In the genomic region with DNA sequence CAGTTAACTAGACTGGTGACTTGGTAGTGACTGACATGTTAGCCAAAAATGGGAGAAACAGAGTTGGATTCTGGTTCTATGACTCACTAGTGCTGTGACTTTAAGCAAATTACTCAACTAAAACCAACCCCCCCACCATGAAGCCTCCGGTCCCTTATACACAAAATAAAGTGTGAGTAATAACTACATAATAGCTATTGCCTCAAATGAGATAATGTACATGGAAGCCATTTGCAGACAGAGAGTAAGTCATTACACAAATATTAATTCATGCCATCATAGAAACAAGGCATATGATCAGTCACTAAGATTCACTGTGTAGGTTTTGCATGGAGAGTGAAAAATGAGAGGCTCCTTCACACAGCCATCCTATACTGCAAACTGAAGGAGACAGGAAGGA, we compare ENCODE assay signal across 11 cellular contexts.
A peak's percentile ranks its signal among the peaks of the same experiment; 100 is the strongest.
DNase-seq lines count a peak whose midpoint lies in the region; FAIRE-seq and TF ChIP-seq lines count a peak whose summit lies in the region.
"Had no signal": no experiment of that assay in that cellular context is flagged by ENCODE, and none has a peak within 500 bp of the region (broad histone marks: within the 10 kb centered on the region; RNA-seq: fewer than 3 reads in every experiment).

No MANE protein-coding gene starts in this region.

- H3K27ac ChIP-seq in keratinocyte (ENCODE audit: control insufficient read depth, insufficient read depth, low read length) (peak overlapping the region; percentile 85), mesendoderm (ENCODE audit: low read depth, low read length) (no peak overlapping the region), right atrium auricular region (no peak overlapping the region)
- H3K27ac ChIP-seq: HL-60 had no signal

- TF ChIP-seq CTCF in keratinocyte (optimal IDR thresholded peaks at IDR 0.05 in 1 of 3, IDR thresholded peaks at IDR 0.05 in 1 of 3, conservative IDR thresholded peaks at IDR 0.05 in 1 of 3; ENCODE audit: extremely low read depth in 1 of 3, insufficient read depth in 2 of 3, low read length in 3 of 3): no peak
- TF ChIP-seq CTCF in right atrium auricular region (IDR thresholded peaks at IDR 0.05): no peak

- H3K4me1 Mint-ChIP-seq in activated naive CD4-positive, alpha-beta T cell treated with anti-CD3 and anti-CD28 coated beads, Interleukin-2, amount 50 U/mL, for 24 hours: peaks cover 97% of the 10 kb centered on the region

- peak overlapping the region; percentile 66 for H2AFZ ChIP-seq in keratinocyte (ENCODE audit: control insufficient read depth, low read length)

- H3K36me3 ChIP-seq in keratinocyte (ENCODE audit: control insufficient read depth in 2 of 2, extremely low read depth in 1 of 2, insufficient read depth in 2 of 2, low read length in 2 of 2): no peaks in the 10 kb centered on the region
- H3K36me3 ChIP-seq in mesendoderm (ENCODE audit: control insufficient read depth, insufficient read depth, low read length): no peaks in the 10 kb centered on the region
- H3K36me3 ChIP-seq in right atrium auricular region: no peaks in the 10 kb centered on the region

- H4K5ac ChIP-seq in mesendoderm (ENCODE audit: low read length): no peak overlapping the region

- H3K23ac ChIP-seq in mesendoderm (ENCODE audit: low read length): no peak overlapping the region

- no peak overlapping the region for H3K4ac ChIP-seq in mesendoderm (ENCODE audit: low read depth, low read length)

- H3K79me2 ChIP-seq in keratinocyte (ENCODE audit: control insufficient read depth, insufficient read depth, low read length) (peaks cover 3% of the 10 kb centered on the region), mesendoderm (ENCODE audit: control insufficient read depth, insufficient read depth, low read length) (no peaks in the 10 kb centered on the region)

- H4K8ac ChIP-seq in mesendoderm (ENCODE audit: low read depth, low read length): no peak overlapping the region

- no peaks in the 10 kb centered on the region for H3K9me1 ChIP-seq in keratinocyte (ENCODE audit: control insufficient read depth, extremely low read depth, insufficient read depth, low read length)

- H3K4me3 Mint-ChIP-seq in activated naive CD4-positive, alpha-beta T cell treated with anti-CD3 and anti-CD28 coated beads, Interleukin-2, amount 50 U/mL, for 24 hours: peak overlapping the region; percentile 76
- H3K4me3 Mint-ChIP-seq: T-helper 1 cell treated with Interleukin-12 subunit alpha and Interleukin-12 subunit beta and Interleukin-4 antibody, amounts not matched to agents 30 μg/mL and 1 μg/mL, for 36 hours had no signal

- H3K56ac ChIP-seq in mesendoderm (ENCODE audit: low read length): no peak overlapping the region

- H3K9me3 ChIP-seq in keratinocyte (ENCODE audit: control insufficient read depth, low read depth, low read length) (no peaks in the 10 kb centered on the region), right atrium auricular region (no peaks in the 10 kb centered on the region)

- H3K18ac ChIP-seq in mesendoderm (ENCODE audit: low read length): no peak overlapping the region

- no peaks in the 10 kb centered on the region for H3K79me1 ChIP-seq in mesendoderm (ENCODE audit: low read length)

- peaks cover 41% of the 10 kb centered on the region for H3K36me3 Mint-ChIP-seq in activated naive CD4-positive, alpha-beta T cell treated with anti-CD3 and anti-CD28 coated beads, Interleukin-2, amount 50 U/mL, for 24 hours

- H2BK120ac ChIP-seq in mesendoderm (ENCODE audit: low read depth, low read length): no peak overlapping the region

- no peak overlapping the region for H2BK15ac ChIP-seq in mesendoderm (replicated peaks; ENCODE audit: low read depth)

- H3K27me3 Mint-ChIP-seq in activated naive CD4-positive, alpha-beta T cell treated with anti-CD3 and anti-CD28 coated beads, Interleukin-2, amount 50 U/mL, for 24 hours: no peaks in the 10 kb centered on the region

- dilution Hi-C loops in keratinocyte (cut with MboI; ENCODE audit: extremely low pct_ligation_motif_present, low sequenced_read_pairs): no loop called here

- no peaks in the 10 kb centered on the region for H4K20me1 ChIP-seq in keratinocyte (ENCODE audit: control insufficient read depth, extremely low read depth, insufficient read depth, low read length)

- H3K9me3 Mint-ChIP-seq in activated naive CD4-positive, alpha-beta T cell treated with anti-CD3 and anti-CD28 coated beads, Interleukin-2, amount 50 U/mL, for 24 hours: peaks cover 13% of the 10 kb centered on the region
- H3K9me3 Mint-ChIP-seq: T-helper 1 cell treated with Interleukin-12 subunit alpha and Interleukin-12 subunit beta and Interleukin-4 antibody, amounts not matched to agents 30 μg/mL and 1 μg/mL, for 36 hours had no signal

- peaks cover 22% of the 10 kb centered on the region for H3K4me1 ChIP-seq in keratinocyte (ENCODE audit: control insufficient read depth, extremely low read depth, insufficient read depth, low read length)
- H3K4me1 ChIP-seq in mesendoderm (ENCODE audit: control insufficient read depth, low read depth, low read length): no peaks in the 10 kb centered on the region
- peaks cover 0 to 18% of the 10 kb centered on the region in 2 donors for H3K4me1 ChIP-seq in right atrium auricular region

- H3K9ac ChIP-seq in keratinocyte (ENCODE audit: control insufficient read depth, extremely low read depth, insufficient read depth, low read length) (peak overlapping the region; percentile 22), mesendoderm (ENCODE audit: low read length) (no peak overlapping the region)

- DNase-seq in AG08396 (ENCODE audit: low spot score) (peak; percentile 48), HCEC 1CT (peak; percentile 98), keratinocyte (ENCODE audit: low read depth, low spot score) (peak; percentile 71), mesendoderm (no peak), COR-L47 (lab: John Stamatoyannopoulos, UW) (no peak), frontal cortex (ENCODE audit: low spot score in 2 of 2) (no peak), right atrium auricular region (ENCODE audit: low spot score) (no peak)
- DNase-seq: NCI-H2171 treated with DMSO at 0.1 percent for 48 hours had no signal

- peak overlapping the region; percentile 62 for H3K4me2 ChIP-seq in keratinocyte (ENCODE audit: control insufficient read depth, extremely low read depth, insufficient read depth, low read depth, low read length)
- H3K4me2 ChIP-seq in mesendoderm (ENCODE audit: low read length): no peak overlapping the region

- no peak overlapping the region for H2AK5ac ChIP-seq in mesendoderm (ENCODE audit: low read length)

- WGBS in mesendoderm (ENCODE audit: extremely low coverage, insufficient coverage, low lambda C conversion rate): no CpG with 5 or more reads among the region's 1 CpG

- H3K27me3 ChIP-seq in keratinocyte (ENCODE audit: control insufficient read depth, extremely low read depth, insufficient read depth, low read length): no peaks in the 10 kb centered on the region
- H3K27me3 ChIP-seq in mesendoderm (ENCODE audit: insufficient read depth, low read length, poor library complexity): no peaks in the 10 kb centered on the region
- H3K27me3 ChIP-seq in right atrium auricular region: no peaks in the 10 kb centered on the region

- H3K27ac Mint-ChIP-seq in activated naive CD4-positive, alpha-beta T cell treated with anti-CD3 and anti-CD28 coated beads, Interleukin-2, amount 50 U/mL, for 24 hours: peak overlapping the region; percentile 98
- H3K27ac Mint-ChIP-seq: T-helper 1 cell treated with Interleukin-12 subunit alpha and Interleukin-12 subunit beta and Interleukin-4 antibody, amounts not matched to agents 30 μg/mL and 1 μg/mL, for 36 hours had no signal

- no peak overlapping the region for H2BK5ac ChIP-seq in mesendoderm (ENCODE audit: low read length)

- peak; percentile 83 for FAIRE-seq in keratinocyte (lab: Jason Lieb, UNC)
- no peak for FAIRE-seq in frontal cortex (lab: Jason Lieb, UNC)

- H3K4me3 ChIP-seq in keratinocyte (ENCODE audit: control insufficient read depth in 2 of 3, extremely low read depth in 1 of 3, insufficient read depth in 2 of 3, low read depth in 1 of 3, low read length in 3 of 3): no peak overlapping the region
- no peak overlapping the region for H3K4me3 ChIP-seq in mesendoderm (ENCODE audit: low read length)
- H3K4me3 ChIP-seq in right atrium auricular region: no peak overlapping the region

Comparison
In these comparisons a context has a peak if more than half of its experiments do, and no peak if none do; other contexts are left out.
1. DNase-seq: peak in AG08396 (single experiment), HCEC 1CT (single experiment) and keratinocyte (single experiment); none in mesendoderm (single experiment), COR-L47 (single experiment), frontal cortex (0 of 2) and right atrium auricular region (single experiment).